Comparison of ENCODE assay signal across 19 cellular contexts in the genomic region with DNA sequence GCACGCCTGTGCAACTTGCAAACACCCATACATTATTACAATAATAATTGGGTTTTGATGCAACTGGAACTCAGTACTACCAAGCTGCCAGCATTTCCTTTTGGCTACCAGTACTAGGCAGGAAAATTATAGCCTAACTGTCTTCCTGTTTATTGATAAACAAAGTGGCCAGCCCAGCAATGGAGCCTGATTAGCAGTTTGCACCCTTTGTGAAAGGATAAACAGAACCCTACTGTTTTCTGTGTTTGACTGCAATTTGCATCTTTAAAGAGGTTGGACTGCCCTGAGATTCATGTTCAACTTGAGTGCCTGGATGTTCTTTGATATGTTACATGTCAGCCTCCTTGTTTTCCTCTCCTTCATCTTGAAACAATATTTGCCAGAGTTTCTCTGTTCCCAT.
"Had no signal": no experiment of that assay in that cellular context is flagged by ENCODE, and none has a peak within 500 bp of the region (broad histone marks: within the 10 kb centered on the region; RNA-seq: fewer than 3 reads in every experiment).

No MANE protein-coding gene starts in this region.

- H3K27me3 ChIP-seq: cardiac muscle cell, hepatocyte, testis had no signal

- H3K27ac ChIP-seq: cardiac muscle cell, hepatocyte, parathyroid adenoma, testis had no signal

- H3K9me3 ChIP-seq: testis had no signal

- H3K4me1 ChIP-seq: parathyroid adenoma, testis had no signal

- H3K9ac ChIP-seq: parathyroid adenoma had no signal

- DNase-seq: activated CD4-positive, alpha-beta T cell treated with anti-CD3 and anti-CD28 coated beads for 36 hours; activated CD4-positive, alpha-beta T cell treated with anti-CD3 and anti-CD28 coated beads, Interleukin-2, amount 50 U/mL, for 48 hours; activated gamma-delta T cell treated with Interleukin-2 at 50 U/mL for 16 hours; activated naive CD8-positive, alpha-beta T cell treated with anti-CD3 and anti-CD28 coated beads for 36 hours; amniotic stem cell; dermis blood vessel endothelial cell; effector memory CD4-positive, alpha-beta T cell; foreskin fibroblast; kidney; stimulated activated CD4-positive, alpha-beta T cell treated with anti-CD3 and anti-CD28 coated beads, Interleukin-4, amount 100 ng/mL, for 24 hours; testis had no signal

- ATAC-seq: activated CD4-positive, alpha-beta T cell treated with anti-CD3 and anti-CD28 coated beads for 36 hours; left lobe of liver; natural killer cell treated with Interleukin-12 subunit alpha and Interleukin-12 subunit beta and Interleukin-15 and Interleukin-18, amount 100 ng/mL, for 72 hours; sciatic nerve; stimulated activated effector memory CD8-positive, alpha-beta T cell treated with anti-CD3 and anti-CD28 coated beads, Interleukin-12 subunit alpha, Interleukin-12 subunit beta, amount 100 ng/mL, for 72 hours had no signal

- H3K4me3 ChIP-seq: cardiac muscle cell, hepatocyte, smooth muscle cell, testis had no signal

- H3K36me3 ChIP-seq: cardiac muscle cell had no signal
